Comparison of ENCODE assay signal across 9 cellular contexts in the genomic region with DNA sequence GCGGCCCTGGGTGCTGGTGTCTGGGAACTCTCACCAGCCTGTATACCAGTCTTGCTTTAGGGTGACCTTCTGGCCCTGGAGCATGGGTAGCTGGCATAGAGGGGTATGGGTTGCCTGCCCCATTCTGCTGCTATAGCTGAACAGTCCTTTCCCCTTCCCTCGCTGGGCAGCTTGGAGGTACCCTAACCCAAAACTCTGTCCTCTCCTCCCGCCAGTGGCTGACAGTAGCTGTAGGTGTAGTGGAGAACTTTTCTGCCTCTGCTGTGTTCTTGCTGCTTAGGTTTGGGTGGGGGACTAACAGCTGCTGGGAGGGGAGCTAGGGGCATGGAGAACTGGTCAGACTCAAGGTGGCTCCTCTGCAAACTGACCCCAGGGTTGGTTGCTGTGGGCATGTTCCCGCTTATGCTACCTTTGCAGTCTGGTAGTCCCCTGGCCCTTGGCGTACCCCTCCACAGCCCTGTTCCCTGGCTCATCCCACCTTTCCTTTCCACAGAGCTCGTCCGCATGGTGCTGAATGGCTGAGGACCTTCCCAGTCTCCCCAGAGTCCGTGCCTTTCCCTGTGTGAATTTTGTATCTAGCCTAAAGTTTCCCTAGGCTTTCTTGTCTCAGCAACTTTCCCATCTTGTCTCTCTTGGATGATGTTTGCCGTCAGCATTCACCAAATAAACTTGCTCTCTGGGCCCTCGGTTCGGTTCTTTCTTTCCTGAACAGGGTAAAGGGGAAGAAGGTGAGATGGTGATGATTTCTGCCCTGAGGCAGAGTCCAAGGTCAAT. TPM values are rescaled to one million over a fixed set of nuclear protein-coding genes. Genes with fewer than 3 reads are reported as not detected.
A peak's percentile ranks its signal among the peaks of the same experiment; 100 is the strongest.
DNase-seq lines count a peak whose midpoint lies in the region; ATAC-seq and TF ChIP-seq lines count a peak whose summit lies in the region.
"Had no signal": no experiment of that assay in that cellular context is flagged by ENCODE, and none has a peak within 500 bp of the region (broad histone marks: within the 10 kb centered on the region; RNA-seq: fewer than 3 reads in every experiment).

No MANE protein-coding gene starts in this region.

- H3K36me3 ChIP-seq in skeletal muscle tissue (ENCODE audit: control insufficient read depth in 3 of 3, insufficient read depth in 3 of 3, low read length in 3 of 3) = peaks cover 46 to 57% (median 55%) of the 10 kb centered on the region in 3 donors

- peaks cover 63% of the 10 kb centered on the region for H3K36me3 Mint-ChIP-seq in WTC11

- TF ChIP-seq POLR2A in GM19099 (IDR thresholded peaks at IDR 0.05; ENCODE audit: extremely low read depth, insufficient read length, low read depth) = peak; percentile 2

- no peaks in the 10 kb centered on the region for H3K27me3 Mint-ChIP-seq in WTC11 (ENCODE audit: low read depth)

- H3K4me1 ChIP-seq in skeletal muscle tissue (ENCODE audit: control insufficient read depth in 3 of 3, insufficient read depth in 3 of 3, low read length in 3 of 3) = peaks cover 37 to 52% (median 48%) of the 10 kb centered on the region in 3 donors

- H3K4me3 Mint-ChIP-seq in WTC11 = peak overlapping the region; percentile 96

- no peaks in the 10 kb centered on the region for H3K27me3 ChIP-seq in skeletal muscle tissue (ENCODE audit: control insufficient read depth in 3 of 3, insufficient read depth in 3 of 3, low read length in 3 of 3)

- H3K9me3 ChIP-seq in skeletal muscle tissue (ENCODE audit: control insufficient read depth in 3 of 3, low read length in 3 of 3) = no peaks in the 10 kb centered on the region

- no peak for DNase-seq in WTC11 (ENCODE audit: low spot score)
- no peak for DNase-seq in fibroblast of villous mesenchyme (ENCODE audit: low read depth)
- no peak for DNase-seq in SHP77 (lab: John Stamatoyannopoulos, UW)
- DNase-seq: NCI-H526 treated with DMSO at 0.1 percent for 48 hours had no signal

- peak overlapping the region; percentile 100 for H3K9ac ChIP-seq in skeletal muscle tissue (ENCODE audit: low read depth in 1 of 3, low read length in 3 of 3)

- TF ChIP-seq CTCF in WTC11 (IDR thresholded peaks at IDR 0.05) = no peak
- TF ChIP-seq CTCF in fibroblast of villous mesenchyme (IDR thresholded peaks at IDR 0.05; ENCODE audit: insufficient read depth, low read depth, low read length) = no peak

- no peaks in the 10 kb centered on the region for H3K9me3 Mint-ChIP-seq in WTC11

- CTCF ChIA-PET in WTC11 (lab: Charles Lee) = interaction anchor here (1.2 to 3.4 kb wide), 4 partner anchors 9 to 42 kb away, joined by 3 to 20 read pairs (median 10); partner anchors contain the start of genes MYL6B, SMARCC2 and ZC3H10

- H3K27ac ChIP-seq in skeletal muscle tissue (ENCODE audit: low read depth, low read length) = peak overlapping the region; percentile 98

- POLR2A ChIA-PET in WTC11 (lab: Charles Lee) = interaction anchor here (0.6 to 7.2 kb wide), 9 partner anchors 9 to 199 kb away, joined by 3 to 104 read pairs (median 15); partner anchors contain the start of genes ESYT1, MYL6B, PA2G4 and RNF41

- H3K4me1 Mint-ChIP-seq in WTC11 = peaks cover 49% of the 10 kb centered on the region

- H3K4me3 ChIP-seq in fibroblast of villous mesenchyme (ENCODE audit: low read depth, low read length) = peak overlapping the region; percentile 100
- H3K4me3 ChIP-seq in skeletal muscle tissue (ENCODE audit: low read length in 3 of 3) = peak overlapping the region; percentile 99 to 100 (median 99)

- H3K27ac Mint-ChIP-seq in WTC11 = peak overlapping the region; percentile 95

- ATAC-seq in WTC11 (no peak), GM21360 (IDR thresholded peaks at IDR 0.05; ENCODE audit: unreplicated experiment) (no peak), HG03469 (IDR thresholded peaks at IDR 0.05; ENCODE audit: unreplicated experiment) (no peak)
- no peak for ATAC-seq in activated CD4-positive, CD25-positive, alpha-beta regulatory T cell treated with anti-CD3 and anti-CD28 coated beads, Interleukin-2, amount 50 U/mL, for 24 hours

TF ChIP-seq in WTC11, 78 proteins besides CTCF, POLR2A, EP300 and RAD21:
- TF ChIP-seq, protein P1, sequence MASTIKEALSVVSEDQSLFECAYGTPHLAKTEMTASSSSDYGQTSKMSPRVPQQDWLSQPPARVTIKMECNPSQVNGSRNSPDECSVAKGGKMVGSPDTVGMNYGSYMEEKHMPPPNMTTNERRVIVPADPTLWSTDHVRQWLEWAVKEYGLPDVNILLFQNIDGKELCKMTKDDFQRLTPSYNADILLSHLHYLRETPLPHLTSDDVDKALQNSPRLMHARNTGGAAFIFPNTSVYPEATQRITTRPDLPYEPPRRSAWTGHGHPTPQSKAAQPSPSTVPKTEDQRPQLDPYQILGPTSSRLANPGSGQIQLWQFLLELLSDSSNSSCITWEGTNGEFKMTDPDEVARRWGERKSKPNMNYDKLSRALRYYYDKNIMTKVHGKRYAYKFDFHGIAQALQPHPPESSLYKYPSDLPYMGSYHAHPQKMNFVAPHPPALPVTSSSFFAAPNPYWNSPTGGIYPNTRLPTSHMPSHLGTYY (CRISPR knock-in tag; IDR thresholded peaks at IDR 0.05) = 0 out of 2 replicates have a peak, but pooled peaks have one; percentile 50
- TF ChIP-seq SMAD3 (CRISPR knock-in tag; IDR thresholded peaks at IDR 0.05; ENCODE audit: borderline replicate concordance) = no peak

RNA-seq across cellular contexts. Expression of gene MYL6, which starts 2.9 kb away (rescaled TPM):
- 835 to 932 TPM (median 844 TPM) in 3 replicates for total RNA-seq in WTC11 (2021)
- total RNA-seq in fibroblast of villous mesenchyme = 2,015 and 2,412 TPM in 2 replicates
- total RNA-seq in skeletal muscle tissue = 859 TPM

RNA-seq across cellular contexts. Expression of gene MYL6B, which starts 8.7 kb away (rescaled TPM):
- total RNA-seq in WTC11 (2021) (171 to 180 TPM (median 173 TPM) in 3 replicates), fibroblast of villous mesenchyme (68.2 and 70.9 TPM in 2 replicates), skeletal muscle tissue (451 TPM)

RNA-seq across cellular contexts. Expression of gene SMARCC2, which starts 28.2 kb away (rescaled TPM):
- total RNA-seq in WTC11 (2021) (72.8 to 77.9 TPM (median 76.8 TPM) in 3 replicates), fibroblast of villous mesenchyme (44.8 and 67.8 TPM in 2 replicates), skeletal muscle tissue (43.8 TPM)

RNA-seq across cellular contexts. Expression of gene ESYT1, which starts 33.0 kb away (rescaled TPM):
- 77.7 to 80.8 TPM (median 80.1 TPM) in 3 replicates for total RNA-seq in WTC11 (2021)
- total RNA-seq in fibroblast of villous mesenchyme = 300 and 327 TPM in 2 replicates
- total RNA-seq in skeletal muscle tissue = 149 TPM

RNA-seq across cellular contexts. Expression of gene ZC3H10, which starts 43.0 kb away (rescaled TPM):
- total RNA-seq in WTC11 (2021) (11.3 to 13.6 TPM (median 13.1 TPM) in 3 replicates), fibroblast of villous mesenchyme (3.9 and 4.3 TPM in 2 replicates), skeletal muscle tissue (5.7 TPM)
